ENCODE assay signal across 15 cellular contexts in the genomic region with DNA sequence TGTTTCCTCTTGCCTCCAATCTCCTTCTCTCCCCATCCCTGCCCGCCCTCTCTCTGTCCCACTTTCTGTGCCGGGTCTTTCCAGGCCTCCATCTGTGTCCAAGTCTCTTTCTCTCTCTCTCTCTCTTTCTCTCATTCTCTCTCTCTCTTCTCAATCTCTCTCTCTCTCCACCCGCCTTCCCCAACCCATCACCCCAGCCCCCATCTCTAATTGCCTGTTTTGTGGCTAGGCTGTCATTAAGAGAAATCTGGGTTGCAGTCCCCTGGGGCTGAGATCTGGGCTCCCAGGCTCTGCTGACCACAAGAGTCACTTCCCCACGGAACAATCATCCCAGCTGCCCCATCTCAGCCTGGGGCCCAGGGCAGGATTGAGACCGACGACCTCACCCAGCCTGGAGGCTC. TPM values are rescaled to one million over a fixed set of nuclear protein-coding genes. Genes with fewer than 3 reads are reported as not detected.
DNase-seq lines count a peak whose midpoint lies in the region; ATAC-seq and TF ChIP-seq lines count a peak whose summit lies in the region.
"Had no signal": no experiment of that assay in that cellular context is flagged by ENCODE, and none has a peak within 500 bp of the region (broad histone marks: within the 10 kb centered on the region; RNA-seq: fewer than 3 reads in every experiment).

No MANE protein-coding gene starts in this region.

- H3K27me3 ChIP-seq in transverse colon: peaks cover 66% of the 10 kb centered on the region

- in situ Hi-C loops in transverse colon (cut with MboI; ENCODE audit: low pct_ligation_motif_present in 1 of 4, low pct_unique_long_range_greater_than_20kb in 1 of 4, low sequenced_read_pairs in 3 of 4): no loop called here

- H3K27ac ChIP-seq in transverse colon: peak overlapping the region; percentile 67 to 78 (median 69)

- ATAC-seq in effector memory CD8-positive, alpha-beta T cell (replicated peaks): no peak
- no peak for ATAC-seq in T-cell (replicated peaks in 1 of 4)
- ATAC-seq in GM18517 (IDR thresholded peaks at IDR 0.05; ENCODE audit: unreplicated experiment): no peak
- ATAC-seq in HG02973 (IDR thresholded peaks at IDR 0.05; ENCODE audit: unreplicated experiment): no peak
- ATAC-seq: activated CD4-positive, alpha-beta T cell treated with anti-CD3 and anti-CD28 coated beads for 36 hours had no signal

- H3K4me3 ChIP-seq in transverse colon: no peak overlapping the region

- CTCF ChIA-PET in T-cell (lab: Charles Lee): no interaction called here

- peaks cover 74 to 95% of the 10 kb centered on the region in 2 donors for H3K27me3 Mint-ChIP-seq in effector memory CD8-positive, alpha-beta T cell
- peaks cover 61 to 82% of the 10 kb centered on the region in 2 donors for H3K27me3 Mint-ChIP-seq in T-cell

- peaks cover 36 to 38% of the 10 kb centered on the region in 2 donors for H3K4me1 Mint-ChIP-seq in effector memory CD8-positive, alpha-beta T cell (ENCODE audit: low read depth in 2 of 2)
- H3K4me1 Mint-ChIP-seq in T-cell: peaks cover 20 to 24% (median 23%) of the 10 kb centered on the region in 3 donors

- H3K36me3 ChIP-seq in transverse colon: no peaks in the 10 kb centered on the region

- no peak overlapping the region for H3K27ac Mint-ChIP-seq in effector memory CD8-positive, alpha-beta T cell
- H3K27ac Mint-ChIP-seq in T-cell: peak overlapping the region in 1 of 2 donors; percentile 6
- H3K27ac Mint-ChIP-seq: activated CD4-positive, alpha-beta T cell treated with anti-CD3 and anti-CD28 coated beads for 36 hours had no signal

- no peaks in the 10 kb centered on the region for H3K9me3 ChIP-seq in transverse colon

- no peak for TF ChIP-seq EP300 in transverse colon (IDR thresholded peaks at IDR 0.05; ENCODE audit: low read depth)

- 33 to 37% methylated on average over 2 to 6 of the region's 6 CpGs for WGBS in transverse colon (ENCODE audit: low coverage in 1 of 2), 2 donors

- peak; percentile 57 for DNase-seq in M059J (ENCODE audit: low read depth)
- DNase-seq in effector memory CD8-positive, alpha-beta T cell: no peak
- peak; percentile 70 for DNase-seq in myocyte (ENCODE audit: low read depth)
- no peak for DNase-seq in transverse colon
- no peak for DNase-seq in T-cell
- DNase-seq in middle frontal gyrus (ENCODE audit: extremely low spot score, low spot score): no peak
- DNase-seq: activated CD4-positive, alpha-beta T cell treated with anti-CD3 and anti-CD28 coated beads for 36 hours; activated naive CD4-positive, alpha-beta T cell treated with anti-CD3 and anti-CD28 coated beads, Interleukin-2, amount 50 U/mL, for 16 hours; NCI-H1930; stimulated activated naive CD4-positive, alpha-beta T cell treated with Interleukin-2 at 50 U/mL for 16 hours had no signal

- H3K4me3 Mint-ChIP-seq in effector memory CD8-positive, alpha-beta T cell: peak overlapping the region; percentile 49 to 74
- H3K4me3 Mint-ChIP-seq in T-cell: peak overlapping the region in 1 of 3 donors; percentile 30
- H3K4me3 Mint-ChIP-seq: activated CD4-positive, alpha-beta T cell treated with anti-CD3 and anti-CD28 coated beads for 36 hours had no signal

- H3K9me3 Mint-ChIP-seq in effector memory CD8-positive, alpha-beta T cell: peaks cover 0 to 2% of the 10 kb centered on the region in 2 donors
- H3K9me3 Mint-ChIP-seq in T-cell: peaks cover 0 to 4% (median 0%) of the 10 kb centered on the region in 3 donors

- TF ChIP-seq POLR2A in transverse colon (IDR thresholded peaks at IDR 0.05): no peak

- H3K36me3 Mint-ChIP-seq in effector memory CD8-positive, alpha-beta T cell (ENCODE audit: insufficient read depth): peaks cover 9% of the 10 kb centered on the region
- H3K36me3 Mint-ChIP-seq in T-cell: no peaks in the 10 kb centered on the region

- POLR2A ChIA-PET in T-cell (lab: Charles Lee): no interaction called here

- intact Hi-C loops in transverse colon (cut with DNase I; ENCODE audit: low total_unique reads): no loop called here

- TF ChIP-seq CTCF in transverse colon (IDR thresholded peaks at IDR 0.05): no peak

- H3K4me1 ChIP-seq in transverse colon: peaks cover 0 to 30% (median 15%) of the 10 kb centered on the region in 4 donors

RNA-seq across cellular contexts. Expression of a gene that starts 2.5 kb away (rescaled TPM):
- not detected in 2 replicates for total RNA-seq in M059J (2014; rRNA removed; shearing (Covaris generic))
- total RNA-seq in myocyte (75.3 and 93.4 TPM in 2 replicates), transverse colon (10 to 100 TPM in 2 of 4 donors, 1 to 10 TPM in 2; 2.5 to 17.7 (median 7.9) TPM), T-cell (1 to 10 TPM in 3 of 5 donors, under 1 TPM in 2; 0.13 to 3.4 (median 2.2) TPM)
- 6.4 TPM for polyA plus RNA-seq in myocyte (2012)
- total RNA-seq: HT1080 had no signal

RNA-seq across cellular contexts. Expression of a gene that starts 5.5 kb away (rescaled TPM):
- not detected in 2 replicates for total RNA-seq in M059J (2014; rRNA removed; shearing (Covaris generic))
- not detected in 2 replicates for total RNA-seq in myocyte
- polyA plus RNA-seq in myocyte (2012): not detected
- not detected for total RNA-seq in transverse colon
- not detected for total RNA-seq in T-cell
- total RNA-seq: activated CD4-positive, alpha-beta T cell treated with anti-CD3 and anti-CD28 coated beads for 36 hours; epithelial cell of proximal tubule; HT1080; lung microvascular endothelial cell had no signal

Comparison
In these comparisons a context has a peak if more than half of its experiments do, and no peak if none do; other contexts are left out.
1. DNase-seq: peak in M059J (single experiment) and myocyte (single experiment); none in effector memory CD8-positive, alpha-beta T cell (0 of 3), transverse colon (single experiment), T-cell (0 of 34) and middle frontal gyrus (single experiment).